In the genomic region with DNA sequence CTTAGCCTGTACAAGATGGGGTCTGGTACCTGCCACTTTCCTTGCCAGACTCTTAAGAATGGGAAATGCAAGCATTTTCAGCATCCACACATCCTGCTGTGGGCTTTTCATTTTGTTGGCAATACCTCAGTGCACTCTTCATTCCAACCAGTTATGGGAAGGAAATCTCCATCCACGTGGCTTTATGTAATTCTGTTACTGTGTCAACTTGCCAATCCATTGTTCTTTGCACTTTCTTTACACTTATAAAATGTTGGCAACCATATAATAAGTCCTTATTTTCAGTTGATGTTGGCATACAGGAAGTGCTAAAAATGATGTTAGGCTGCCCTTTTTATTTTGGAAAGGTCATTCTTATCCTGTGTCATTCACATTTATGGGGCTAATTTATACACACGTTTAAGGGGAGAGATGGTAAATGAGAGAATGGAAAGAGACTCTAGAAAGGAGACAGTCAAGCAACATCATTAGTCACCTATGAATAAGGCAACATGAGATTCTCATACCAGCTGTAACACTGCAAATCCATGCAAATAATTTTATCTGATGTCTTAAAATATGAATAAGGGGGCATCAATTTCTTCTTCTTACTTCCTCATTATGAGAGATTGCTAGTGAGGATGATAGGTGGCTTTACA, we compare ENCODE assay signal across 29 cellular contexts.
DNase-seq lines count a peak whose midpoint lies in the region; ATAC-seq and TF ChIP-seq lines count a peak whose summit lies in the region.
"Had no signal": no experiment of that assay in that cellular context is flagged by ENCODE, and none has a peak within 500 bp of the region (broad histone marks: within the 10 kb centered on the region; RNA-seq: fewer than 3 reads in every experiment).

No MANE protein-coding gene starts in this region.

- intact Hi-C loops in mucosa of descending colon (cut with DNase I, micrococcal nuclease) = no loop called here

- no peaks in the 10 kb centered on the region for H3K9me3 ChIP-seq in DND-41 (ENCODE audit: insufficient read depth, low read length, severe bottlenecking)
- H3K9me3 ChIP-seq in mucosa of descending colon = no peaks in the 10 kb centered on the region
- H3K9me3 ChIP-seq: ascending aorta, Caco-2, HAP-1, stomach had no signal

- H4K20me1 ChIP-seq in DND-41 (ENCODE audit: insufficient read depth, low read length) = no peaks in the 10 kb centered on the region
- H4K20me1 ChIP-seq: BLaER1 treated with 17β-estradiol and CSF1 and Interleukin-3, amounts not matched to agents 10 nM and 100 nM had no signal

- H3K4me1 ChIP-seq in DND-41 (ENCODE audit: insufficient read depth, low read length) = peaks cover 53% of the 10 kb centered on the region
- H3K4me1 ChIP-seq in mucosa of descending colon (ENCODE audit: low read depth) = peaks cover 6% of the 10 kb centered on the region
- H3K4me1 ChIP-seq: ascending aorta, Caco-2, HAP-1, transverse colon had no signal

- H3K79me2 ChIP-seq in DND-41 (ENCODE audit: insufficient read depth, low read length) = peaks cover 2% of the 10 kb centered on the region; the same call in 1 of the 2 replicates

- H3K9ac ChIP-seq in DND-41 (ENCODE audit: low read depth, low read length) = no peak overlapping the region
- H3K9ac ChIP-seq: BLaER1 treated with 17β-estradiol and CSF1 and Interleukin-3, amounts not matched to agents 10 nM and 100 nM had no signal

- H3K27me3 ChIP-seq in DND-41 (ENCODE audit: insufficient read depth, low read length, poor library complexity) = no peaks in the 10 kb centered on the region
- H3K27me3 ChIP-seq: ascending aorta; BLaER1 treated with 17β-estradiol and CSF1 and Interleukin-3, amounts not matched to agents 10 nM and 100 nM; stomach; transverse colon had no signal

- TF ChIP-seq CTCF in 22Rv1 (IDR thresholded peaks at IDR 0.05) (no peak), DND-41 (IDR thresholded peaks at IDR 0.05; ENCODE audit: borderline replicate concordance, extremely low read depth, low read length, poor library complexity, severe bottlenecking) (no peak), VCaP (conservative IDR thresholded peaks at IDR 0.05) (no peak), mucosa of descending colon (IDR thresholded peaks at IDR 0.05) (no peak)

- TF ChIP-seq POLR2A in GM18505 (IDR thresholded peaks at IDR 0.05; ENCODE audit: borderline replicate concordance, extremely low read depth, insufficient read depth, insufficient read length) = no peak

- H3K4me3 ChIP-seq in DND-41 (ENCODE audit: low read depth in 1 of 2, low read length in 2 of 2) (no peak overlapping the region), mucosa of descending colon (no peak overlapping the region)
- H3K4me3 ChIP-seq: ascending aorta; BLaER1 treated with 17β-estradiol and CSF1 and Interleukin-3, amounts not matched to agents 10 nM and 100 nM; HAP-1; skin epidermis; stomach; transverse colon had no signal

- ATAC-seq in DND-41 (ENCODE audit: insufficient read depth, low read depth) (no peak), mucosa of descending colon (peak; percentile 31), GM18505 (IDR thresholded peaks at IDR 0.05; ENCODE audit: unreplicated experiment) (no peak)
- ATAC-seq: activated CD4-positive, CD25-positive, alpha-beta regulatory T cell treated with anti-CD3 and anti-CD28 coated beads, Interleukin-2, amount 50 U/mL, for 24 hours; activated naive CD4-positive, alpha-beta T cell treated with anti-CD3 and anti-CD28 coated beads, Interleukin-2, amount 50 U/mL, for 72 hours; left ventricle myocardium superior; naive thymus-derived CD8-positive, alpha-beta T cell; Panc1 had no signal

- H3K36me3 ChIP-seq in DND-41 (ENCODE audit: insufficient read depth, low read length) (no peaks in the 10 kb centered on the region), mucosa of descending colon (ENCODE audit: low read depth) (no peaks in the 10 kb centered on the region)
- H3K36me3 ChIP-seq: HAP-1, stomach, transverse colon had no signal

- H2AFZ ChIP-seq in DND-41 (ENCODE audit: low read depth, low read length) = no peak overlapping the region

- DNase-seq in DND-41 (no peak), mucosa of descending colon (no peak), NK-92 (lab: John Stamatoyannopoulos, UW; ENCODE audit: unreplicated experiment) (no peak), 8988T (no peak)
- DNase-seq: activated CD4-positive, alpha-beta memory T cell treated with anti-CD3 and anti-CD28 coated beads for 36 hours; Caco-2; central memory CD4-positive, alpha-beta T cell; DMS79 treated with DMSO at 0.1 percent for 48 hours; IMR-90; left ventricle myocardium superior; naive thymus-derived CD8-positive, alpha-beta T cell; NCI-H1092; NCI-H2107; NCI-H446 treated with DMSO at 0.1 percent for 48 hours; occipital lobe; SHP77 treated with DMSO at 0.1 percent for 48 hours; stomach; SW 1271; transverse colon had no signal

- H3K27ac ChIP-seq in 22Rv1 (peak overlapping the region; percentile 74), DND-41 (ENCODE audit: low read length) (peak overlapping the region; percentile 53), VCaP (peak overlapping the region; percentile 65)
- H3K27ac ChIP-seq: ascending aorta; BLaER1 treated with 17β-estradiol and CSF1 and Interleukin-3, amounts not matched to agents 10 nM and 100 nM; transverse colon had no signal

- H3K4me2 ChIP-seq in DND-41 (ENCODE audit: insufficient read depth, low read length) = no peak overlapping the region
- H3K4me2 ChIP-seq: BLaER1 treated with 17β-estradiol and CSF1 and Interleukin-3, amounts not matched to agents 10 nM and 100 nM had no signal
